Comparison of ENCODE assay signal across 16 cellular contexts in the genomic region with DNA sequence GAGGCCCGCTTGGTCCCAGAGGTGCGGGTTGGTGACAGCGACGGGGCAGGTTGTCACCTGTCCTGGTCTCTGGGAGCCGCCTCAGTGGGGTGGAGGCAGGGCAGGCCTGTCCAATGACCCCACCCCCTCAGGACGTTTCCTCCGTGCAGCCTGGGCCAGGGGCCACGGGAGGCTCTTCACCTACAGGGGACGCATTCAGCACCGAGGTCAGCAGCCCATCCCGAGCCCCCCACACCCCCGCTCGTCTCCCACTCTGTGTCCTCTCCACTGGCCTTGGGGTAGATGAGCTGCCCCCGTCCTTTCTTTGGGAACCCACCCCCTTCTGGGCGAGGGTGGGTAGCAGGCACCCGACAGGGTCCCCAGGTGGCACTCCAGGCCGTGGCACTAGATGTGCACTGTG. TPM values are rescaled to one million over a fixed set of nuclear protein-coding genes. Genes with fewer than 3 reads are reported as not detected.
A peak's percentile ranks its signal among the peaks of the same experiment; 100 is the strongest.
DNase-seq lines count a peak whose midpoint lies in the region; ATAC-seq and TF ChIP-seq lines count a peak whose summit lies in the region.
"Had no signal": no experiment of that assay in that cellular context is flagged by ENCODE, and none has a peak within 500 bp of the region (broad histone marks: within the 10 kb centered on the region; RNA-seq: fewer than 3 reads in every experiment).

No MANE protein-coding gene starts in this region.

- H3K36me3 ChIP-seq in BLaER1 (no peaks in the 10 kb centered on the region), aorta (ENCODE audit: control insufficient read depth in 1 of 2, insufficient read depth in 2 of 2, low read length in 1 of 2) (no peaks in the 10 kb centered on the region)
- H3K36me3 ChIP-seq: BE2C; BLaER1 treated with 17β-estradiol and CSF1 and Interleukin-3, amounts not matched to agents 10 nM and 100 nM had no signal

- WGBS in aorta, 2 donors: 69 to 75% methylated on average over 17 of the region's 17 CpGs

- H3K9ac ChIP-seq in BLaER1: no peak overlapping the region
- H3K9ac ChIP-seq: BLaER1 treated with 17β-estradiol and CSF1 and Interleukin-3, amounts not matched to agents 10 nM and 100 nM had no signal

- ATAC-seq in aorta (ENCODE audit: low FRiP score): peak; percentile 5
- ATAC-seq: CD8-positive, alpha-beta T cell had no signal

- H3K4me1 ChIP-seq in BLaER1 (peaks cover 13% of the 10 kb centered on the region), aorta (ENCODE audit: control insufficient read depth in 1 of 2, insufficient read depth in 2 of 2, low read length in 2 of 2) (no peaks in the 10 kb centered on the region)
- H3K4me1 ChIP-seq: BE2C, Caco-2 had no signal

- H3K9me3 ChIP-seq in BLaER1 (no peaks in the 10 kb centered on the region), aorta (ENCODE audit: control insufficient read depth, low read length) (no peaks in the 10 kb centered on the region)
- H3K9me3 ChIP-seq: BE2C had no signal

- DNase-seq in aorta (no peak), germinal center (ENCODE audit: low spot score) (no peak), NCI-H1436 treated with DMSO at 0.1 percent for 48 hours (lab: John Stamatoyannopoulos, UW) (no peak)
- DNase-seq: 8988T; ACHN; BE2C; Caco-2; Calu3; CD4-positive, alpha-beta T cell; CD8-positive, alpha-beta T cell; DMS79 treated with DMSO at 0.1 percent for 48 hours; GF-D8 had no signal

- no peak overlapping the region for H3K27ac ChIP-seq in BLaER1
- H3K27ac ChIP-seq in aorta (ENCODE audit: low read depth in 1 of 2, low read length in 2 of 2): no peak overlapping the region
- H3K27ac ChIP-seq: BLaER1 treated with 17β-estradiol and CSF1 and Interleukin-3, amounts not matched to agents 10 nM and 100 nM; C4-2B had no signal

- TF ChIP-seq RAD21 in Ishikawa (IDR thresholded peaks at IDR 0.05; ENCODE audit: low read depth): no peak

- intact Hi-C loops in aorta (cut with DNase I): no loop called here

- H4K20me1 ChIP-seq in BLaER1: peaks cover 14% of the 10 kb centered on the region; the same call in 1 of the 2 replicates

- no peak for TF ChIP-seq EP300 in Ishikawa (IDR thresholded peaks at IDR 0.05; ENCODE audit: borderline replicate concordance)

- peak overlapping the region; percentile 30 for H3K4me2 ChIP-seq in BLaER1

- H3K4me3 ChIP-seq in BLaER1 (no peak overlapping the region), aorta (ENCODE audit: low read length in 2 of 2) (no peak overlapping the region)
- H3K4me3 ChIP-seq: BLaER1 treated with 17β-estradiol and CSF1 and Interleukin-3, amounts not matched to agents 10 nM and 100 nM had no signal

- H3K27me3 ChIP-seq in BLaER1: peaks cover 15% of the 10 kb centered on the region; the same call in 1 of the 2 replicates
- H3K27me3 ChIP-seq in aorta (ENCODE audit: control insufficient read depth in 1 of 2, insufficient read depth in 2 of 2, low read length in 1 of 2): no peaks in the 10 kb centered on the region
- H3K27me3 ChIP-seq: BE2C had no signal

TF ChIP-seq in Ishikawa, 13 proteins besides CTCF, POLR2A, EP300 and RAD21:
- no peak for TF ChIP-seq NFIC (IDR thresholded peaks at IDR 0.05)
- peak; percentile 72 for TF ChIP-seq REST (IDR thresholded peaks at IDR 0.05; ENCODE audit: low read depth)

RNA-seq across cellular contexts. Expression of gene BRSK2, which starts 35.7 kb away (rescaled TPM):
- total RNA-seq in aorta: 1 to 10 TPM in 1 of 2 donors, under 1 TPM in 1; 0.55 to 1.0 TPM
- polyA plus RNA-seq in aorta: under 1 TPM; 0.61 to 0.63 TPM
